1 cellular context compared by ENCODE assay signal in the genomic region with DNA sequence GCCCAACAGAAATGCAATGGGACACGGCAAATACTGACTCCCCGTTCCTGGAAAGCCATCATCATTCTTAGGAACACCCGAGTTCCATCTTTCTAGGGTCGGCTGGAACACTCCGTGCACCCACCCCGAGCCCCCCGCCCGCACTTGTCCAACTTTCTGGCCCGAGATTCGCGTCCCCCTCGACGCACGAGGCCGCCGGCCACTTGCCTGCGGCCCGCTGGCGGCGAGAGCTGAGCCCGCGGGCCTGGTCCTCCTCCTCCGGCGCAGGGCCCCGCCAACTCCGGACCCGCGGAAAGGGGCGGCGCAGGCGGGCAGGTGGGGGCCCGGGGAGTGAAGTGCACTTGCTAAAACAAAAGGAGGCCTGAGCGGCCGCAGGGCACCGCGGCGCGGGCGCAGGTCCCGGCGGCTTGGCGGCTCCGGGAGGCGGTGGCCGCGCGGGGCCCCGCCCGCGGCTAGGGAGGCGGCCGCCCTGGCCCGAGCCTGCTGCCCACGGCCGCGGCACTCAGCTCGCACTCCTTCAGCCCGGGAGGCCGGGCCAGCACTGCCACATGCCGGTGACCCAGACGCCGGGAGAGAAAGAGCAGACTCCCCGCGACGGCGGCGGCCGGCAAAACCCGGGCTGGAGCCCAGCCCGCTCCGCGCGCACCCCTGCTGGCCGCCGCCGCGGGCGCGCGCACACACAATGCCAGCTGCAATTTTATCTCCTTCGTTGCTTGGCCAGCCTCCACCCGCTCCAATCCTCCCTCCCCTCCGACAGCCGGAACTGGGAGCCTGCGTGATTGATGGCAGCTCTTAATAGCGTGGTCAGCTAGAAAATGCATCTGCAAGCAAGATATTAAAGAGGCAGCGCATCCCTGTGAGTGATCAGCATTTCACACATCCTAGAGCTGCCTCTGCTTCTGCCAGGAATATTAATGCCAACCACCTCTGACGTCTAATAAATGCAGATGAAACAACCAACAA.
TF ChIP-seq lines count a peak whose summit lies in the region.

No MANE protein-coding gene starts in this region.

TF ChIP-seq in GM12878, 131 proteins besides CTCF, POLR2A, EP300 and RAD21 (continued from another document and continues in another):
- TF ChIP-seq SKIL (IDR thresholded peaks at IDR 0.05; ENCODE audit: low read depth, poor library complexity, severe bottlenecking) (no peak), KAT2A (conservative IDR thresholded peaks at IDR 0.05; ENCODE audit: control insufficient read depth, low read depth, low read length) (no peak), BRCA1 (IDR thresholded peaks at IDR 0.05; ENCODE audit: low read depth, low read length) (no peak), POU2F2 (IDR thresholded peaks at IDR 0.05; ENCODE audit: borderline replicate concordance, low read depth, low read length) (peak; percentile 32; the same call in 1 of the 3 replicates), ATF2 (IDR thresholded peaks at IDR 0.05; ENCODE audit: low read length) (no peak), USF2 (IDR thresholded peaks at IDR 0.05; ENCODE audit: borderline replicate concordance, low read depth, low read length) (no peak), SREBF2 (IDR thresholded peaks at IDR 0.05; ENCODE audit: low read length) (no peak), TCF7 (IDR thresholded peaks at IDR 0.05; ENCODE audit: borderline replicate concordance) (no peak), BACH1 (IDR thresholded peaks at IDR 0.05; ENCODE audit: borderline replicate concordance) (peak; percentile 81; the same call in 1 of the 2 replicates), HDAC2 (IDR thresholded peaks at IDR 0.05) (no peak), CREM (IDR thresholded peaks at IDR 0.05; ENCODE audit: low read depth) (no peak), SIN3A (IDR thresholded peaks at IDR 0.05; ENCODE audit: low read depth, low read length) (no peak), MTA2 (IDR thresholded peaks at IDR 0.05; ENCODE audit: low read depth) (no peak), ZBTB40 (IDR thresholded peaks at IDR 0.05; ENCODE audit: borderline replicate concordance) (no peak), GABPA (IDR thresholded peaks at IDR 0.05; ENCODE audit: low read depth) (no peak), RFX5 (IDR thresholded peaks at IDR 0.05; ENCODE audit: low read depth, low read length) (peak; percentile 43; the same call in 1 of the 2 replicates), MYB (IDR thresholded peaks at IDR 0.05; ENCODE audit: borderline replicate concordance, low read depth, low read length) (no peak), CHD2 (IDR thresholded peaks at IDR 0.05; ENCODE audit: borderline replicate concordance, low read depth, low read length) (no peak), MTA3 (IDR thresholded peaks at IDR 0.05; ENCODE audit: borderline replicate concordance, low read length) (no peak), IKZF2 (IDR thresholded peaks at IDR 0.05) (no peak), MXI1 (IDR thresholded peaks at IDR 0.05; ENCODE audit: low read depth, low read length) (peak; percentile 63), ESRRA (IDR thresholded peaks at IDR 0.05; ENCODE audit: low read length) (no peak), NRF1 (conservative IDR thresholded peaks at IDR 0.05; ENCODE audit: low read depth, low read length) (no peak), STAT1 (conservative IDR thresholded peaks at IDR 0.05) (no peak), ZNF217 (IDR thresholded peaks at IDR 0.05) (peak; percentile 72), MYC (IDR thresholded peaks at IDR 0.05; ENCODE audit: insufficient read depth, insufficient read length, insufficient replicate concordance, low read length, severe bottlenecking) (peak; percentile 70)
- TF ChIP-seq, protein P1, sequence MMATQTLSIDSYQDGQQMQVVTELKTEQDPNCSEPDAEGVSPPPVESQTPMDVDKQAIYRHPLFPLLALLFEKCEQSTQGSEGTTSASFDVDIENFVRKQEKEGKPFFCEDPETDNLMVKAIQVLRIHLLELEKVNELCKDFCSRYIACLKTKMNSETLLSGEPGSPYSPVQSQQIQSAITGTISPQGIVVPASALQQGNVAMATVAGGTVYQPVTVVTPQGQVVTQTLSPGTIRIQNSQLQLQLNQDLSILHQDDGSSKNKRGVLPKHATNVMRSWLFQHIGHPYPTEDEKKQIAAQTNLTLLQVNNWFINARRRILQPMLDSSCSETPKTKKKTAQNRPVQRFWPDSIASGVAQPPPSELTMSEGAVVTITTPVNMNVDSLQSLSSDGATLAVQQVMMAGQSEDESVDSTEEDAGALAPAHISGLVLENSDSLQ (IDR thresholded peaks at IDR 0.05) = peak; percentile 90
- TF ChIP-seq, protein P2, sequence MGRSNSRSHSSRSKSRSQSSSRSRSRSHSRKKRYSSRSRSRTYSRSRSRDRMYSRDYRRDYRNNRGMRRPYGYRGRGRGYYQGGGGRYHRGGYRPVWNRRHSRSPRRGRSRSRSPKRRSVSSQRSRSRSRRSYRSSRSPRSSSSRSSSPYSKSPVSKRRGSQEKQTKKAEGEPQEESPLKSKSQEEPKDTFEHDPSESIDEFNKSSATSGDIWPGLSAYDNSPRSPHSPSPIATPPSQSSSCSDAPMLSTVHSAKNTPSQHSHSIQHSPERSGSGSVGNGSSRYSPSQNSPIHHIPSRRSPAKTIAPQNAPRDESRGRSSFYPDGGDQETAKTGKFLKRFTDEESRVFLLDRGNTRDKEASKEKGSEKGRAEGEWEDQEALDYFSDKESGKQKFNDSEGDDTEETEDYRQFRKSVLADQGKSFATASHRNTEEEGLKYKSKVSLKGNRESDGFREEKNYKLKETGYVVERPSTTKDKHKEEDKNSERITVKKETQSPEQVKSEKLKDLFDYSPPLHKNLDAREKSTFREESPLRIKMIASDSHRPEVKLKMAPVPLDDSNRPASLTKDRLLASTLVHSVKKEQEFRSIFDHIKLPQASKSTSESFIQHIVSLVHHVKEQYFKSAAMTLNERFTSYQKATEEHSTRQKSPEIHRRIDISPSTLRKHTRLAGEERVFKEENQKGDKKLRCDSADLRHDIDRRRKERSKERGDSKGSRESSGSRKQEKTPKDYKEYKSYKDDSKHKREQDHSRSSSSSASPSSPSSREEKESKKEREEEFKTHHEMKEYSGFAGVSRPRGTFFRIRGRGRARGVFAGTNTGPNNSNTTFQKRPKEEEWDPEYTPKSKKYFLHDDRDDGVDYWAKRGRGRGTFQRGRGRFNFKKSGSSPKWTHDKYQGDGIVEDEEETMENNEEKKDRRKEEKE (IDR thresholded peaks at IDR 0.05) = no peak
- TF ChIP-seq, protein P3, sequence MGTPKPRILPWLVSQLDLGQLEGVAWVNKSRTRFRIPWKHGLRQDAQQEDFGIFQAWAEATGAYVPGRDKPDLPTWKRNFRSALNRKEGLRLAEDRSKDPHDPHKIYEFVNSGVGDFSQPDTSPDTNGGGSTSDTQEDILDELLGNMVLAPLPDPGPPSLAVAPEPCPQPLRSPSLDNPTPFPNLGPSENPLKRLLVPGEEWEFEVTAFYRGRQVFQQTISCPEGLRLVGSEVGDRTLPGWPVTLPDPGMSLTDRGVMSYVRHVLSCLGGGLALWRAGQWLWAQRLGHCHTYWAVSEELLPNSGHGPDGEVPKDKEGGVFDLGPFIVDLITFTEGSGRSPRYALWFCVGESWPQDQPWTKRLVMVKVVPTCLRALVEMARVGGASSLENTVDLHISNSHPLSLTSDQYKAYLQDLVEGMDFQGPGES (IDR thresholded peaks at IDR 0.05) = no peak
- TF ChIP-seq, protein P4, sequence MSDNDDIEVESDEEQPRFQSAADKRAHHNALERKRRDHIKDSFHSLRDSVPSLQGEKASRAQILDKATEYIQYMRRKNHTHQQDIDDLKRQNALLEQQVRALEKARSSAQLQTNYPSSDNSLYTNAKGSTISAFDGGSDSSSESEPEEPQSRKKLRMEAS (IDR thresholded peaks at IDR 0.05; ENCODE audit: low read depth, low read length) = peak; percentile 58; the same call in 1 of the 2 replicates
- TF ChIP-seq, protein P5, sequence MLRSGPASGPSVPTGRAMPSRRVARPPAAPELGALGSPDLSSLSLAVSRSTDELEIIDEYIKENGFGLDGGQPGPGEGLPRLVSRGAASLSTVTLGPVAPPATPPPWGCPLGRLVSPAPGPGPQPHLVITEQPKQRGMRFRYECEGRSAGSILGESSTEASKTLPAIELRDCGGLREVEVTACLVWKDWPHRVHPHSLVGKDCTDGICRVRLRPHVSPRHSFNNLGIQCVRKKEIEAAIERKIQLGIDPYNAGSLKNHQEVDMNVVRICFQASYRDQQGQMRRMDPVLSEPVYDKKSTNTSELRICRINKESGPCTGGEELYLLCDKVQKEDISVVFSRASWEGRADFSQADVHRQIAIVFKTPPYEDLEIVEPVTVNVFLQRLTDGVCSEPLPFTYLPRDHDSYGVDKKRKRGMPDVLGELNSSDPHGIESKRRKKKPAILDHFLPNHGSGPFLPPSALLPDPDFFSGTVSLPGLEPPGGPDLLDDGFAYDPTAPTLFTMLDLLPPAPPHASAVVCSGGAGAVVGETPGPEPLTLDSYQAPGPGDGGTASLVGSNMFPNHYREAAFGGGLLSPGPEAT (IDR thresholded peaks at IDR 0.05; ENCODE audit: low read depth) = no peak
- TF ChIP-seq, protein P6, sequence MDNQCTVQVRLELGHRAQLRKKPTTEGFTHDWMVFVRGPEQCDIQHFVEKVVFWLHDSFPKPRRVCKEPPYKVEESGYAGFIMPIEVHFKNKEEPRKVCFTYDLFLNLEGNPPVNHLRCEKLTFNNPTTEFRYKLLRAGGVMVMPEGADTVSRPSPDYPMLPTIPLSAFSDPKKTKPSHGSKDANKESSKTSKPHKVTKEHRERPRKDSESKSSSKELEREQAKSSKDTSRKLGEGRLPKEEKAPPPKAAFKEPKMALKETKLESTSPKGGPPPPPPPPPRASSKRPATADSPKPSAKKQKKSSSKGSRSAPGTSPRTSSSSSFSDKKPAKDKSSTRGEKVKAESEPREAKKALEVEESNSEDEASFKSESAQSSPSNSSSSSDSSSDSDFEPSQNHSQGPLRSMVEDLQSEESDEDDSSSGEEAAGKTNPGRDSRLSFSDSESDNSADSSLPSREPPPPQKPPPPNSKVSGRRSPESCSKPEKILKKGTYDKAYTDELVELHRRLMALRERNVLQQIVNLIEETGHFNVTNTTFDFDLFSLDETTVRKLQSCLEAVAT (IDR thresholded peaks at IDR 0.05) = no peak
- TF ChIP-seq, protein P7, sequence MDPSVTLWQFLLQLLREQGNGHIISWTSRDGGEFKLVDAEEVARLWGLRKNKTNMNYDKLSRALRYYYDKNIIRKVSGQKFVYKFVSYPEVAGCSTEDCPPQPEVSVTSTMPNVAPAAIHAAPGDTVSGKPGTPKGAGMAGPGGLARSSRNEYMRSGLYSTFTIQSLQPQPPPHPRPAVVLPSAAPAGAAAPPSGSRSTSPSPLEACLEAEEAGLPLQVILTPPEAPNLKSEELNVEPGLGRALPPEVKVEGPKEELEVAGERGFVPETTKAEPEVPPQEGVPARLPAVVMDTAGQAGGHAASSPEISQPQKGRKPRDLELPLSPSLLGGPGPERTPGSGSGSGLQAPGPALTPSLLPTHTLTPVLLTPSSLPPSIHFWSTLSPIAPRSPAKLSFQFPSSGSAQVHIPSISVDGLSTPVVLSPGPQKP (IDR thresholded peaks at IDR 0.05; ENCODE audit: low read depth, low read length) = no peak
